ENCODE assay signal across 13 cellular contexts in genomic region chr1:240254006-240254405, GRCh38.
DNase-seq lines count a peak whose midpoint lies in the region; ATAC-seq and TF ChIP-seq lines count a peak whose summit lies in the region.
"Had no signal": no experiment of that assay in that cellular context is flagged by ENCODE, and none has a peak within 500 bp of the region (broad histone marks: within the 10 kb centered on the region; RNA-seq: fewer than 3 reads in every experiment).

No MANE protein-coding gene starts in this region.

- no peak overlapping the region for H2BK12ac ChIP-seq in neuronal stem cell (ENCODE audit: low read length)

- POLR2A ChIA-PET in A673 (lab: Charles Lee; ENCODE audit: low non-redundant PET) = no interaction called here

- H3K9me3 ChIP-seq in endodermal cell (ENCODE audit: control insufficient read depth, low read length) = no peaks in the 10 kb centered on the region
- H3K9me3 ChIP-seq in neuronal stem cell (replicated peaks in 1 of 2; ENCODE audit: control insufficient read depth in 2 of 2, insufficient read depth in 1 of 2, low read depth in 1 of 2, low read length in 2 of 2) = peaks cover 0 to 9% of the 10 kb centered on the region in 2 donors
- H3K9me3 ChIP-seq in A673 (ENCODE audit: low read depth, low read length, poor library complexity, severe bottlenecking) = no peaks in the 10 kb centered on the region
- H3K9me3 ChIP-seq: Caco-2 had no signal

- H3K4me3 Mint-ChIP-seq in HFFc6 (no peak overlapping the region), endodermal cell (no peak overlapping the region)
- H3K4me3 Mint-ChIP-seq: CD8-positive, alpha-beta memory T cell; IgD-negative memory B cell had no signal

- no peak for TF ChIP-seq POLR2A in lower leg skin (IDR thresholded peaks at IDR 0.05)

- no peak overlapping the region for H3K9ac ChIP-seq in endodermal cell (ENCODE audit: extremely low read depth, low read length, poor library complexity, severe bottlenecking)
- no peak overlapping the region for H3K9ac ChIP-seq in neuronal stem cell (ENCODE audit: low read depth, low read length, poor library complexity)
- H3K9ac ChIP-seq: BLaER1 had no signal

- no peak overlapping the region for H3K4ac ChIP-seq in neuronal stem cell (ENCODE audit: low read length)

- H2BK5ac ChIP-seq in neuronal stem cell (ENCODE audit: low read length) = no peak overlapping the region

- CTCF ChIA-PET in A673 (lab: Charles Lee) = no interaction called here

- peaks cover 92% of the 10 kb centered on the region for H3K4me1 Mint-ChIP-seq in HFFc6 (ENCODE audit: low read depth)
- peaks cover 1% of the 10 kb centered on the region for H3K4me1 Mint-ChIP-seq in endodermal cell
- H3K4me1 Mint-ChIP-seq: CD8-positive, alpha-beta memory T cell; IgD-negative memory B cell had no signal

- no peak for DNase-seq in HFFc6
- DNase-seq in endodermal cell = peak; percentile 53
- no peak for DNase-seq in neuronal stem cell (ENCODE audit: low spot score)
- DNase-seq in A673 (ENCODE audit: low spot score) = no peak
- DNase-seq in lower leg skin (ENCODE audit: low spot score in 2 of 2) = no peak
- DNase-seq: AML-193; Caco-2; CD8-positive, alpha-beta memory T cell; DMS53; GF-D8 had no signal

- H3K4me1 ChIP-seq in endodermal cell (ENCODE audit: control insufficient read depth, insufficient read depth, low read length) = no peaks in the 10 kb centered on the region
- H3K4me1 ChIP-seq in neuronal stem cell (ENCODE audit: control insufficient read depth in 2 of 2, insufficient read depth in 1 of 2, low read depth in 1 of 2, low read length in 2 of 2) = no peaks in the 10 kb centered on the region
- H3K4me1 ChIP-seq in A673 (ENCODE audit: insufficient read depth, low read length, poor library complexity, severe bottlenecking) = no peaks in the 10 kb centered on the region
- H3K4me1 ChIP-seq: BLaER1, Caco-2 had no signal

- no peak overlapping the region for H4K91ac ChIP-seq in neuronal stem cell (ENCODE audit: low read depth, low read length, poor library complexity)

- H2AK5ac ChIP-seq in neuronal stem cell (ENCODE audit: low read depth, low read length) = no peak overlapping the region

- H3K4me3 ChIP-seq in endodermal cell (ENCODE audit: low read length) (no peak overlapping the region), neuronal stem cell (ENCODE audit: low read length in 2 of 2) (peak overlapping the region in 1 of 2 donors; percentile 40), A673 (ENCODE audit: low read depth, low read length, poor library complexity, severe bottlenecking) (no peak overlapping the region), lower leg skin (ENCODE audit: low read depth, poor library complexity, severe bottlenecking) (no peak overlapping the region)
- H3K4me3 ChIP-seq: BLaER1 had no signal

- ATAC-seq in esophagus mucosa = no peak

- H3K27me3 ChIP-seq in endodermal cell (ENCODE audit: control insufficient read depth, insufficient read depth, low read length, poor library complexity, severe bottlenecking) (no peaks in the 10 kb centered on the region), neuronal stem cell (ENCODE audit: control insufficient read depth in 3 of 3, insufficient read depth in 3 of 3, low read depth in 1 of 3, low read length in 3 of 3) (no peaks in the 10 kb centered on the region), A673 (replicated peaks; ENCODE audit: insufficient read depth, low read depth, low read length, poor library complexity) (no peaks in the 10 kb centered on the region)
- H3K27me3 ChIP-seq: BLaER1 had no signal

- intact Hi-C loops in A673 (cut with micrococcal nuclease; ENCODE audit: unreplicated experiment) = no loop called here
- intact Hi-C loops in lower leg skin (cut with DNase I; ENCODE audit: low total_unique reads) = no loop called here

- no peak overlapping the region for H4K8ac ChIP-seq in neuronal stem cell (ENCODE audit: low read depth, low read length)

- no peak overlapping the region for H2AFZ ChIP-seq in neuronal stem cell (ENCODE audit: low read length)

- no peak overlapping the region for H3K4me2 ChIP-seq in neuronal stem cell (ENCODE audit: insufficient read depth, low read length, poor library complexity, severe bottlenecking)
- H3K4me2 ChIP-seq: BLaER1 had no signal

- H3K9me3 Mint-ChIP-seq in HFFc6 (peaks cover 20% of the 10 kb centered on the region), endodermal cell (no peaks in the 10 kb centered on the region)

- TF ChIP-seq CTCF in HFFc6 (IDR thresholded peaks at IDR 0.05) (no peak), endodermal cell (conservative IDR thresholded peaks at IDR 0.05) (peak; percentile 38), A673 (conservative IDR thresholded peaks at IDR 0.05; ENCODE audit: low read depth, low read length) (no peak), lower leg skin (IDR thresholded peaks at IDR 0.05) (no peak)

- BruUV-seq in A673 (replicated peaks; lab: Mats Ljungman, UMichigan) = no TSS peak

- H3K36me3 Mint-ChIP-seq in HFFc6 (ENCODE audit: low read depth) (peaks cover 87% of the 10 kb centered on the region), endodermal cell (ENCODE audit: low read depth) (peaks cover 19% of the 10 kb centered on the region)
- H3K36me3 Mint-ChIP-seq: IgD-negative memory B cell had no signal

- no peak overlapping the region for H2BK120ac ChIP-seq in neuronal stem cell (ENCODE audit: low read depth, low read length)

- H3K27me3 Mint-ChIP-seq in HFFc6 (ENCODE audit: insufficient read depth) (peaks cover 5% of the 10 kb centered on the region), endodermal cell (ENCODE audit: insufficient read depth) (no peaks in the 10 kb centered on the region)
- H3K27me3 Mint-ChIP-seq: IgD-negative memory B cell had no signal

- H3K79me1 ChIP-seq in neuronal stem cell (ENCODE audit: low read depth, low read length) = peaks cover 3% of the 10 kb centered on the region

- peak overlapping the region; percentile 31 for H3K23ac ChIP-seq in neuronal stem cell (ENCODE audit: low read depth, low read length, poor library complexity)

- no peak overlapping the region for H2BK15ac ChIP-seq in neuronal stem cell (ENCODE audit: low read length)

- peak overlapping the region; percentile 38 for H3K14ac ChIP-seq in neuronal stem cell (ENCODE audit: low read length)

- H3K27ac Mint-ChIP-seq in HFFc6 (peak overlapping the region; percentile 61; the same call in 1 of the 2 replicates), endodermal cell (no peak overlapping the region)
- H3K27ac Mint-ChIP-seq: CD8-positive, alpha-beta memory T cell; IgD-negative memory B cell had no signal

- peaks cover 42% of the 10 kb centered on the region for H3K36me3 ChIP-seq in endodermal cell (ENCODE audit: control insufficient read depth, insufficient read depth, low read length)
- H3K36me3 ChIP-seq in neuronal stem cell (replicated peaks in 1 of 2; ENCODE audit: control insufficient read depth in 2 of 2, insufficient read depth in 2 of 2, low read length in 2 of 2) = peaks cover 0 to 12% of the 10 kb centered on the region in 2 donors
- H3K36me3 ChIP-seq in A673 (ENCODE audit: insufficient read depth, low read length, poor library complexity, severe bottlenecking) = no peaks in the 10 kb centered on the region
- H3K36me3 ChIP-seq: BLaER1 had no signal

- H3K18ac ChIP-seq in neuronal stem cell (ENCODE audit: low read length) = no peak overlapping the region

- H3K27ac ChIP-seq in endodermal cell (ENCODE audit: low read depth, low read length) (no peak overlapping the region), neuronal stem cell (replicated peaks; ENCODE audit: low read length) (no peak overlapping the region), A673 (ENCODE audit: low read depth, low read length, poor library complexity, severe bottlenecking) (no peak overlapping the region)
- H3K27ac ChIP-seq: BLaER1 had no signal

- WGBS in endodermal cell (ENCODE audit: insufficient coverage in 1 of 2, insufficient read length in 1 of 2), 2 experiments = 92% methylated on average over 5 of the region's 5 CpGs; no CpG with 5 or more reads in 1 of the 2 experiments
- no CpG with 5 or more reads among the region's 5 CpGs for WGBS in neuronal stem cell (ENCODE audit: extremely low coverage in 2 of 2, insufficient read length in 2 of 2, insufficient replicate concordance in 1 of 2), 2 donors
- WGBS in lower leg skin, 2 donors = 98% methylated on average over 5 of the region's 5 CpGs
